8 cellular contexts compared by ENCODE assay signal in genomic region chr15:58934521-58934920, GRCh38. TPM values are rescaled to one million over a fixed set of nuclear protein-coding genes. Genes with fewer than 3 reads are reported as not detected.
DNase-seq lines count a peak whose midpoint lies in the region; ATAC-seq and TF ChIP-seq lines count a peak whose summit lies in the region.

No MANE protein-coding gene starts in this region.

- intact Hi-C loops in activated T-helper 2 cell treated with anti-CD3 and anti-CD28 coated beads, Interferon-gamma antibody, Interleukin-2, Interleukin-4, amounts not matched to agents 10 μg/mL and 5 μg/mL and 100 μg/mL, durations not matched to agents 14 hours and 24 hours and 36 hours (cut with micrococcal nuclease) = loop anchor here (5.0 kb wide), 1 partner anchor 173 kb away; the partner anchor contains the start of gene CCNB2
- intact Hi-C loops in tibial artery (cut with DNase I; ENCODE audit: low total_unique reads) = loop anchor here (10.0 kb wide), 1 partner anchor 190 kb away; the partner anchor contains the start of gene ADAM10

- no peak for DNase-seq in activated T-cell treated with anti-CD3 and anti-CD28 coated beads, Interleukin-2, amount 50 U/mL, for 4 hours
- DNase-seq in activated T-cell treated with anti-CD3 and anti-CD28 coated beads for 4 hours (no peak), left kidney (ENCODE audit: low read depth, low spot score) (peak; percentile 9), tibial artery (no peak)
- DNase-seq in activated T-helper 2 cell treated with anti-CD3 and anti-CD28 coated beads, Interferon-gamma antibody, Interleukin-2, Interleukin-4, amounts not matched to agents 10 μg/mL and 5 μg/mL and 100 μg/mL, durations not matched to agents 14 hours and 24 hours and 36 hours (ENCODE audit: low spot score) = no peak

- no peak for ATAC-seq in activated T-cell treated with anti-CD3 and anti-CD28 coated beads, Interleukin-2, amount 50 U/mL, for 4 hours
- no peak for ATAC-seq in HG02840 (IDR thresholded peaks at IDR 0.05; ENCODE audit: low FRiP score, unreplicated experiment)
- ATAC-seq in GM18858 (IDR thresholded peaks at IDR 0.05; ENCODE audit: unreplicated experiment) = no peak
- no peak for ATAC-seq in GM21526 (IDR thresholded peaks at IDR 0.05; ENCODE audit: low FRiP score, unreplicated experiment)

- H3K27ac ChIP-seq in tibial artery = peak overlapping the region; percentile 95 to 99

- peaks cover 0 to under 1% (median 0%) of the 10 kb centered on the region in 3 donors for H3K36me3 ChIP-seq in tibial artery

- no peaks in the 10 kb centered on the region for H3K27me3 Mint-ChIP-seq in activated T-cell treated with anti-CD3 and anti-CD28 coated beads, Interleukin-2, amount 50 U/mL, for 4 hours (ENCODE audit: low read depth)
- no peaks in the 10 kb centered on the region for H3K27me3 Mint-ChIP-seq in activated T-helper 2 cell treated with anti-CD3 and anti-CD28 coated beads, Interferon-gamma antibody, Interleukin-2, Interleukin-4, amounts not matched to agents 10 μg/mL and 5 μg/mL and 100 μg/mL, durations not matched to agents 14 hours and 24 hours and 36 hours (ENCODE audit: low read depth)

- peak overlapping the region; percentile 76 to 83 for H3K4me3 ChIP-seq in tibial artery

- no peaks in the 10 kb centered on the region for H3K9me3 Mint-ChIP-seq in activated T-cell treated with anti-CD3 and anti-CD28 coated beads, Interleukin-2, amount 50 U/mL, for 4 hours
- H3K9me3 Mint-ChIP-seq in activated T-helper 2 cell treated with anti-CD3 and anti-CD28 coated beads, Interferon-gamma antibody, Interleukin-2, Interleukin-4, amounts not matched to agents 10 μg/mL and 5 μg/mL and 100 μg/mL, durations not matched to agents 14 hours and 24 hours and 36 hours = no peaks in the 10 kb centered on the region

- peaks cover 0 to 34% (median 16%) of the 10 kb centered on the region in 4 donors for H3K4me1 ChIP-seq in tibial artery

- H3K4me1 Mint-ChIP-seq in activated T-cell treated with anti-CD3 and anti-CD28 coated beads, Interleukin-2, amount 50 U/mL, for 4 hours (ENCODE audit: low read depth) = peaks cover 18% of the 10 kb centered on the region
- H3K4me1 Mint-ChIP-seq in activated T-helper 2 cell treated with anti-CD3 and anti-CD28 coated beads, Interferon-gamma antibody, Interleukin-2, Interleukin-4, amounts not matched to agents 10 μg/mL and 5 μg/mL and 100 μg/mL, durations not matched to agents 14 hours and 24 hours and 36 hours (ENCODE audit: low read depth) = peaks cover 16% of the 10 kb centered on the region

- peak overlapping the region; percentile 100 for H3K27ac Mint-ChIP-seq in activated T-helper 2 cell treated with anti-CD3 and anti-CD28 coated beads, Interferon-gamma antibody, Interleukin-2, Interleukin-4, amounts not matched to agents 10 μg/mL and 5 μg/mL and 100 μg/mL, durations not matched to agents 14 hours and 24 hours and 36 hours

- peak overlapping the region; percentile 98 for H3K4me3 Mint-ChIP-seq in activated T-cell treated with anti-CD3 and anti-CD28 coated beads, Interleukin-2, amount 50 U/mL, for 4 hours
- H3K4me3 Mint-ChIP-seq in activated T-helper 2 cell treated with anti-CD3 and anti-CD28 coated beads, Interferon-gamma antibody, Interleukin-2, Interleukin-4, amounts not matched to agents 10 μg/mL and 5 μg/mL and 100 μg/mL, durations not matched to agents 14 hours and 24 hours and 36 hours (ENCODE audit: low read depth) = peak overlapping the region; percentile 89

- H3K36me3 Mint-ChIP-seq in activated T-cell treated with anti-CD3 and anti-CD28 coated beads, Interleukin-2, amount 50 U/mL, for 4 hours (ENCODE audit: insufficient read depth) = peaks cover 7% of the 10 kb centered on the region
- peaks cover 16% of the 10 kb centered on the region for H3K36me3 Mint-ChIP-seq in activated T-helper 2 cell treated with anti-CD3 and anti-CD28 coated beads, Interferon-gamma antibody, Interleukin-2, Interleukin-4, amounts not matched to agents 10 μg/mL and 5 μg/mL and 100 μg/mL, durations not matched to agents 14 hours and 24 hours and 36 hours (ENCODE audit: low read depth)

- no peaks in the 10 kb centered on the region for H3K27me3 ChIP-seq in tibial artery

- no peak for TF ChIP-seq CTCF in tibial artery (IDR thresholded peaks at IDR 0.05)

- no peaks in the 10 kb centered on the region for H3K9me3 ChIP-seq in tibial artery

RNA-seq across cellular contexts. Expression of gene SLTM, which starts 1.0 kb away (rescaled TPM):
- total RNA-seq in activated T-cell treated with anti-CD3 and anti-CD28 coated beads, Interleukin-2, amount 50 U/mL, for 4 hours = 100 to 1,000 TPM; 105 to 121 (median 120) TPM
- total RNA-seq in activated T-helper 2 cell treated with anti-CD3 and anti-CD28 coated beads, Interferon-gamma antibody, Interleukin-2, Interleukin-4, amounts not matched to agents 10 μg/mL and 5 μg/mL and 100 μg/mL, durations not matched to agents 14 hours and 24 hours and 36 hours = 108 and 120 TPM in 2 replicates

RNA-seq across cellular contexts. Expression of gene RNF111, which starts 52.9 kb away (rescaled TPM):
- total RNA-seq in activated T-cell treated with anti-CD3 and anti-CD28 coated beads, Interleukin-2, amount 50 U/mL, for 4 hours = 10 to 100 TPM; 22.6 to 25.0 (median 25.0) TPM
- total RNA-seq in activated T-helper 2 cell treated with anti-CD3 and anti-CD28 coated beads, Interferon-gamma antibody, Interleukin-2, Interleukin-4, amounts not matched to agents 10 μg/mL and 5 μg/mL and 100 μg/mL, durations not matched to agents 14 hours and 24 hours and 36 hours = 36.4 and 36.9 TPM in 2 replicates
